1 cellular context compared by ENCODE assay signal in genomic region chr12:121791671-121792496, GRCh38.
TF ChIP-seq lines count a peak whose summit lies in the region.

No MANE protein-coding gene starts in this region.

TF ChIP-seq in IMR-90, 13 proteins besides CTCF, POLR2A, EP300 and RAD21:
- TF ChIP-seq MAZ (IDR thresholded peaks at IDR 0.05; ENCODE audit: borderline replicate concordance, low read depth, low read length) (no peak), ELK1 (IDR thresholded peaks at IDR 0.05; ENCODE audit: borderline replicate concordance, low read depth, low read length) (no peak), SMC3 (IDR thresholded peaks at IDR 0.05; ENCODE audit: low read depth, low read length) (no peak), MXI1 (IDR thresholded peaks at IDR 0.05; ENCODE audit: borderline replicate concordance, low read depth, low read length) (no peak)
- TF ChIP-seq, protein P1, sequence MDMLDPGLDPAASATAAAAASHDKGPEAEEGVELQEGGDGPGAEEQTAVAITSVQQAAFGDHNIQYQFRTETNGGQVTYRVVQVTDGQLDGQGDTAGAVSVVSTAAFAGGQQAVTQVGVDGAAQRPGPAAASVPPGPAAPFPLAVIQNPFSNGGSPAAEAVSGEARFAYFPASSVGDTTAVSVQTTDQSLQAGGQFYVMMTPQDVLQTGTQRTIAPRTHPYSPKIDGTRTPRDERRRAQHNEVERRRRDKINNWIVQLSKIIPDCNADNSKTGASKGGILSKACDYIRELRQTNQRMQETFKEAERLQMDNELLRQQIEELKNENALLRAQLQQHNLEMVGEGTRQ (IDR thresholded peaks at IDR 0.05; ENCODE audit: low read depth, low read length), result no peak
